ENCODE assay signal across 9 cellular contexts in the genomic region with DNA sequence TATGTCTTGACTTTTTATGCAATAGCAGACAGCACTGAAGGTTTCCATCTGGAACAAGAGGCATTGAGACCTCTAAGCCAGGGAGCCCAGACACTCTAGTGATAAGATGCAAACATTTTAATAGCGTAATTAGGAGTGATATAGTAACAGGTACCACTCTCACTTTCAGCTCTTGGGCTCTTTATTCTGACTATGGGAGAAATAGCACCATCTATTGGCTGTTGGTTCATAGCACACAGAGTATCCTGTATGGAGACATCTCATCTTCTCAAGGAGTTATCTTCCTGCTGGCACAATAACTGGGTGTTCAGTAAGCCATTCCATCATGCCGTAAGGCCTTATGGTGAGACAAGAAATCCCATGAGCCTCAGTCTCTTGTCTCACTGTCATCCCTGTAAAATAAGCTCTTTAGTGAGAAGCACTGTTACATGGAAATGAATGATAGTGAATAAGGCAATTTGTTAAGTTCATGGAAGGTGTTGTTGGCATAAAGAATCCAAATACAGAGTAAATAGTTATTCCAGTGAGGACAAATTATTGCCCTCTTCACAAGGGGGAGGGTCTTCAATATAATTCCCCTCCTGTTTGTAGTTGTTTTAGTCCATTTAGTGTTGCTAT. TPM values are rescaled to one million over a fixed set of nuclear protein-coding genes. Genes with fewer than 3 reads are reported as not detected.
DNase-seq lines count a peak whose midpoint lies in the region; ATAC-seq, FAIRE-seq and TF ChIP-seq lines count a peak whose summit lies in the region.
"Had no signal": no experiment of that assay in that cellular context is flagged by ENCODE, and none has a peak within 500 bp of the region (broad histone marks: within the 10 kb centered on the region; RNA-seq: fewer than 3 reads in every experiment).

No MANE protein-coding gene starts in this region.

- no peak for ATAC-seq in CD4-positive, CD25-positive, alpha-beta regulatory T cell (ENCODE audit: low read depth in 2 of 2)
- peak; percentile 53 for ATAC-seq in GM18867 (IDR thresholded peaks at IDR 0.05; ENCODE audit: unreplicated experiment)
- ATAC-seq in HG03457 (IDR thresholded peaks at IDR 0.05; ENCODE audit: unreplicated experiment), result no peak

- H3K4me1 Mint-ChIP-seq in CD4-positive, CD25-positive, alpha-beta regulatory T cell, result peaks cover 0 to 15% (median 5%) of the 10 kb centered on the region in 4 donors

- no peak overlapping the region for H2AFZ ChIP-seq in keratinocyte (ENCODE audit: control insufficient read depth, low read length)

- peaks cover 8% of the 10 kb centered on the region for H3K36me3 ChIP-seq in CD4-positive, CD25-positive, alpha-beta regulatory T cell (ENCODE audit: control insufficient read depth, insufficient read depth, low read length)
- H3K36me3 ChIP-seq in keratinocyte (ENCODE audit: control insufficient read depth in 2 of 2, extremely low read depth in 1 of 2, insufficient read depth in 2 of 2, low read length in 2 of 2), result peaks cover under 1 to 24% of the 10 kb centered on the region in 2 experiments

- no peaks in the 10 kb centered on the region for H3K9me3 Mint-ChIP-seq in CD4-positive, CD25-positive, alpha-beta regulatory T cell

- H3K27ac Mint-ChIP-seq in CD4-positive, CD25-positive, alpha-beta regulatory T cell, result no peak overlapping the region

- in situ Hi-C loops in KBM-7 (cut with MboI; ENCODE audit: low pct_unique_long_range_greater_than_20kb, low sequenced_read_pairs), result no loop called here

- H3K4me3 ChIP-seq in CD4-positive, CD25-positive, alpha-beta regulatory T cell (ENCODE audit: low read depth, low read length), result no peak overlapping the region
- H3K4me3 ChIP-seq in keratinocyte (ENCODE audit: control insufficient read depth in 2 of 3, extremely low read depth in 1 of 3, insufficient read depth in 2 of 3, low read depth in 1 of 3, low read length in 3 of 3), result no peak overlapping the region

- no peaks in the 10 kb centered on the region for H3K9me3 ChIP-seq in CD4-positive, CD25-positive, alpha-beta regulatory T cell (ENCODE audit: control insufficient read depth in 2 of 2, low read length in 2 of 2)
- no peaks in the 10 kb centered on the region for H3K9me3 ChIP-seq in keratinocyte (ENCODE audit: control insufficient read depth, low read depth, low read length)

- peaks cover 18% of the 10 kb centered on the region for H3K36me3 Mint-ChIP-seq in CD4-positive, CD25-positive, alpha-beta regulatory T cell

- dilution Hi-C loops in keratinocyte (cut with MboI; ENCODE audit: extremely low pct_ligation_motif_present, low sequenced_read_pairs), result no loop called here

- H3K79me2 ChIP-seq in keratinocyte (ENCODE audit: control insufficient read depth, insufficient read depth, low read length), result peaks cover 13% of the 10 kb centered on the region

- peaks cover 3% of the 10 kb centered on the region for H3K4me1 ChIP-seq in CD4-positive, CD25-positive, alpha-beta regulatory T cell (ENCODE audit: control insufficient read depth, insufficient read depth, low read length, poor library complexity, severe bottlenecking)
- H3K4me1 ChIP-seq in keratinocyte (ENCODE audit: control insufficient read depth, extremely low read depth, insufficient read depth, low read length), result peaks cover 14% of the 10 kb centered on the region

- FAIRE-seq in keratinocyte (lab: Jason Lieb, UNC), result peak; percentile 43
- FAIRE-seq: islet of Langerhans had no signal

- H3K9ac ChIP-seq in keratinocyte (ENCODE audit: control insufficient read depth, extremely low read depth, insufficient read depth, low read length), result no peak overlapping the region

- TF ChIP-seq CTCF in VCaP (conservative IDR thresholded peaks at IDR 0.05) (peak; percentile 74), keratinocyte (optimal IDR thresholded peaks at IDR 0.05 in 1 of 3, IDR thresholded peaks at IDR 0.05 in 1 of 3, conservative IDR thresholded peaks at IDR 0.05 in 1 of 3; ENCODE audit: extremely low read depth in 1 of 3, insufficient read depth in 2 of 3, low read length in 3 of 3) (peak; percentile 25 to 67 (median 60))

- H3K9me1 ChIP-seq in keratinocyte (ENCODE audit: control insufficient read depth, extremely low read depth, insufficient read depth, low read length), result no peaks in the 10 kb centered on the region

- H3K27me3 ChIP-seq in CD4-positive, CD25-positive, alpha-beta regulatory T cell (ENCODE audit: control insufficient read depth, insufficient read depth, low read length), result no peaks in the 10 kb centered on the region
- no peaks in the 10 kb centered on the region for H3K27me3 ChIP-seq in keratinocyte (ENCODE audit: control insufficient read depth, extremely low read depth, insufficient read depth, low read length)

- H3K4me2 ChIP-seq in keratinocyte (ENCODE audit: control insufficient read depth, extremely low read depth, insufficient read depth, low read depth, low read length), result no peak overlapping the region

- no peaks in the 10 kb centered on the region for H3K27me3 Mint-ChIP-seq in CD4-positive, CD25-positive, alpha-beta regulatory T cell

- H3K4me3 Mint-ChIP-seq in CD4-positive, CD25-positive, alpha-beta regulatory T cell, result no peak overlapping the region

- H3K27ac ChIP-seq in CD4-positive, CD25-positive, alpha-beta regulatory T cell (ENCODE audit: insufficient read depth, low read length, poor library complexity, severe bottlenecking), result no peak overlapping the region
- H3K27ac ChIP-seq in VCaP (no peak overlapping the region), keratinocyte (ENCODE audit: control insufficient read depth, insufficient read depth, low read length) (no peak overlapping the region)

- H4K20me1 ChIP-seq in keratinocyte (ENCODE audit: control insufficient read depth, extremely low read depth, insufficient read depth, low read length), result peaks cover 2% of the 10 kb centered on the region

- DNase-seq in CD4-positive, CD25-positive, alpha-beta regulatory T cell, result peak in 2 of 3 donors; percentile 10 to 42
- DNase-seq in KBM-7, result peak; percentile 59
- no peak for DNase-seq in keratinocyte (ENCODE audit: low read depth, low spot score)
- DNase-seq in activated naive CD4-positive, alpha-beta T cell treated with Interleukin-2 at 50 U/mL for 16 hours, result no peak
- no peak for DNase-seq in stimulated activated CD4-positive, alpha-beta T cell treated with anti-CD3 and anti-CD28 coated beads, Interleukin-12 subunit alpha, Interleukin-12 subunit beta, amount 100 ng/mL, for 4 hours

RNA-seq across cellular contexts. Expression of gene THUMPD2, which starts 48.3 kb away (rescaled TPM):
- 13.4 TPM for total RNA-seq in CD4-positive, CD25-positive, alpha-beta regulatory T cell
- 1 to 10 TPM; 5.3 to 6.5 (median 5.4) TPM for polyA plus RNA-seq in CD4-positive, CD25-positive, alpha-beta regulatory T cell
- polyA plus RNA-seq in keratinocyte, result 9.9 to 18.2 TPM (median 10.6 TPM) in 3 replicates
- polyA plus RNA-seq in keratinocyte (2011; ENCODE audit: low read depth), result 16.0 TPM
- 4.8 and 10.0 TPM in 2 replicates for polyA plus RNA-seq in keratinocyte (2011; cell fraction: cytosol; rRNA removed)
- 12.9 and 18.2 TPM in 2 replicates for polyA plus RNA-seq in keratinocyte (2011; cell fraction: nucleus; rRNA removed)
- polyA plus RNA-seq in keratinocyte (2012; ENCODE audit: low replicate concordance), result 9.3 and 10.6 TPM in 2 replicates
- polyA minus RNA-seq in keratinocyte, result 1.0 to 8.8 TPM (median 5.0 TPM) in 3 replicates
- polyA minus RNA-seq in keratinocyte (2011; cell fraction: cytosol; rRNA and poly(A)+ RNA removed), result 4.2 TPM
- 6.4 and 9.3 TPM in 2 replicates for polyA minus RNA-seq in keratinocyte (2011; cell fraction: nucleus; rRNA and poly(A)+ RNA removed)

Comparison
In these comparisons a context has a peak if more than half of its experiments do, and no peak if none do; other contexts are left out.
1. DNase-seq: peak in CD4-positive, CD25-positive, alpha-beta regulatory T cell (2 of 3) and KBM-7 (single experiment); none in keratinocyte (single experiment), activated naive CD4-positive, alpha-beta T cell treated with Interleukin-2 at 50 U/mL for 16 hours (single experiment) and stimulated activated CD4-positive, alpha-beta T cell treated with anti-CD3 and anti-CD28 coated beads, Interleukin-12 subunit alpha, Interleukin-12 subunit beta, amount 100 ng/mL, for 4 hours (single experiment).